In genomic region chr1:8121261-8122159, GRCh38 we compare ENCODE assay signal across 1 cellular context.
TF ChIP-seq lines count a peak whose summit lies in the region.

No MANE protein-coding gene starts in this region.

TF ChIP-seq in HepG2, 621 proteins besides CTCF, POLR2A, EP300 and RAD21 (continued from another document and continues in another):
- TF ChIP-seq KLF6 (CRISPR knock-in tag; IDR thresholded peaks at IDR 0.05) (no peak), TCF7 (IDR thresholded peaks at IDR 0.05; ENCODE audit: low read depth) (peak; percentile 12; the same call in 1 of the 2 replicates), SPEN (CRISPR knock-in tag; IDR thresholded peaks at IDR 0.05; ENCODE audit: low read depth) (no peak), HNRNPLL (IDR thresholded peaks at IDR 0.05; ENCODE audit: low read depth, low read length, poor library complexity, severe bottlenecking) (no peak), ZNF549 (CRISPR knock-in tag; IDR thresholded peaks at IDR 0.05) (no peak), RARA (CRISPR knock-in tag; IDR thresholded peaks at IDR 0.05) (peak; percentile 45; the same call in 1 of the 2 replicates), ZBTB26 (CRISPR knock-in tag; IDR thresholded peaks at IDR 0.05; ENCODE audit: borderline replicate concordance) (peak; percentile 66), KLF15 (CRISPR knock-in tag; IDR thresholded peaks at IDR 0.05; ENCODE audit: borderline replicate concordance) (no peak), SRF (IDR thresholded peaks at IDR 0.05; ENCODE audit: low read depth, low read length) (peak; percentile 58; the same call in 1 of the 2 replicates), ZNF644 (CRISPR knock-in tag; IDR thresholded peaks at IDR 0.05; ENCODE audit: low read depth) (peak; percentile 62), MAZ (IDR thresholded peaks at IDR 0.05; ENCODE audit: borderline replicate concordance, low read depth, low read length) (no peak), MAZ (CRISPR knock-in tag; IDR thresholded peaks at IDR 0.05; ENCODE audit: low read depth) (0 out of 2 replicates have a peak, but pooled peaks have one; percentile 44), ZNF562 (CRISPR knock-in tag; IDR thresholded peaks at IDR 0.05; ENCODE audit: borderline replicate concordance) (no peak), NFKB2 (CRISPR knock-in tag; IDR thresholded peaks at IDR 0.05; ENCODE audit: borderline replicate concordance) (no peak), PAXIP1 (CRISPR knock-in tag; conservative IDR thresholded peaks at IDR 0.05) (0 out of 2 replicates have a peak, but pooled peaks have one; percentile 15), MEIS2 (CRISPR knock-in tag; IDR thresholded peaks at IDR 0.05) (peak; percentile 75), ZNF564 (CRISPR knock-in tag; IDR thresholded peaks at IDR 0.05) (no peak), TAF1 (CRISPR knock-in tag; IDR thresholded peaks at IDR 0.05) (0 out of 2 replicates have a peak, but pooled peaks have one; percentile 19), DZIP1 (CRISPR knock-in tag; IDR thresholded peaks at IDR 0.05) (no peak), ZNF550 (CRISPR knock-in tag; IDR thresholded peaks at IDR 0.05; ENCODE audit: borderline replicate concordance) (no peak)
- TF ChIP-seq, protein P1, sequence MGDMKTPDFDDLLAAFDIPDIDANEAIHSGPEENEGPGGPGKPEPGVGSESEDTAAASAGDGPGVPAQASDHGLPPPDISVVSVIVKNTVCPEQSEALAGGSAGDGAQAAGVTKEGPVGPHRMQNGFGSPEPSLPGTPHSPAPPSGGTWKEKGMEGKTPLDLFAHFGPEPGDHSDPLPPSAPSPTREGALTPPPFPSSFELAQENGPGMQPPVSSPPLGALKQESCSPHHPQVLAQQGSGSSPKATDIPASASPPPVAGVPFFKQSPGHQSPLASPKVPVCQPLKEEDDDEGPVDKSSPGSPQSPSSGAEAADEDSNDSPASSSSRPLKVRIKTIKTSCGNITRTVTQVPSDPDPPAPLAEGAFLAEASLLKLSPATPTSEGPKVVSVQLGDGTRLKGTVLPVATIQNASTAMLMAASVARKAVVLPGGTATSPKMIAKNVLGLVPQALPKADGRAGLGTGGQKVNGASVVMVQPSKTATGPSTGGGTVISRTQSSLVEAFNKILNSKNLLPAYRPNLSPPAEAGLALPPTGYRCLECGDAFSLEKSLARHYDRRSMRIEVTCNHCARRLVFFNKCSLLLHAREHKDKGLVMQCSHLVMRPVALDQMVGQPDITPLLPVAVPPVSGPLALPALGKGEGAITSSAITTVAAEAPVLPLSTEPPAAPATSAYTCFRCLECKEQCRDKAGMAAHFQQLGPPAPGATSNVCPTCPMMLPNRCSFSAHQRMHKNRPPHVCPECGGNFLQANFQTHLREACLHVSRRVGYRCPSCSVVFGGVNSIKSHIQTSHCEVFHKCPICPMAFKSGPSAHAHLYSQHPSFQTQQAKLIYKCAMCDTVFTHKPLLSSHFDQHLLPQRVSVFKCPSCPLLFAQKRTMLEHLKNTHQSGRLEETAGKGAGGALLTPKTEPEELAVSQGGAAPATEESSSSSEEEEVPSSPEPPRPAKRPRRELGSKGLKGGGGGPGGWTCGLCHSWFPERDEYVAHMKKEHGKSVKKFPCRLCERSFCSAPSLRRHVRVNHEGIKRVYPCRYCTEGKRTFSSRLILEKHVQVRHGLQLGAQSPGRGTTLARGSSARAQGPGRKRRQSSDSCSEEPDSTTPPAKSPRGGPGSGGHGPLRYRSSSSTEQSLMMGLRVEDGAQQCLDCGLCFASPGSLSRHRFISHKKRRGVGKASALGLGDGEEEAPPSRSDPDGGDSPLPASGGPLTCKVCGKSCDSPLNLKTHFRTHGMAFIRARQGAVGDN (CRISPR knock-in tag; IDR thresholded peaks at IDR 0.05), result peak; percentile 81
- TF ChIP-seq, protein P2, sequence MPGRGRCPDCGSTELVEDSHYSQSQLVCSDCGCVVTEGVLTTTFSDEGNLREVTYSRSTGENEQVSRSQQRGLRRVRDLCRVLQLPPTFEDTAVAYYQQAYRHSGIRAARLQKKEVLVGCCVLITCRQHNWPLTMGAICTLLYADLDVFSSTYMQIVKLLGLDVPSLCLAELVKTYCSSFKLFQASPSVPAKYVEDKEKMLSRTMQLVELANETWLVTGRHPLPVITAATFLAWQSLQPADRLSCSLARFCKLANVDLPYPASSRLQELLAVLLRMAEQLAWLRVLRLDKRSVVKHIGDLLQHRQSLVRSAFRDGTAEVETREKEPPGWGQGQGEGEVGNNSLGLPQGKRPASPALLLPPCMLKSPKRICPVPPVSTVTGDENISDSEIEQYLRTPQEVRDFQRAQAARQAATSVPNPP (CRISPR knock-in tag; IDR thresholded peaks at IDR 0.05), result no peak
- TF ChIP-seq, protein P3, sequence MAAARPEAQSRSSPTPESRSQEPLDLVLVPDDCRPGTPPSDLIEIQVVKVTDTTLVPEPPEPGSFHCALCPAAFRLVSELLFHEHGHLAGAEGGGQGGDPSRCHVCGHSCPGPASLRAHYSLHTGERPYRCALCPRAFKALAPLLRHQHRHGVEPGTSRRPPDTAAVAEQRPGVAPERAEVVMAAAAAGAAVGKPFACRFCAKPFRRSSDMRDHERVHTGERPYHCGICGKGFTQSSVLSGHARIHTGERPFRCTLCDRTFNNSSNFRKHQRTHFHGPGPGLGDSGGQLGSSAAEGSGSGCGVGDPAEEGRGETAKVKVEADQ (CRISPR knock-in tag; IDR thresholded peaks at IDR 0.05; ENCODE audit: borderline replicate concordance), result peak; percentile 59; the same call in 1 of the 2 replicates
- TF ChIP-seq, protein P4, sequence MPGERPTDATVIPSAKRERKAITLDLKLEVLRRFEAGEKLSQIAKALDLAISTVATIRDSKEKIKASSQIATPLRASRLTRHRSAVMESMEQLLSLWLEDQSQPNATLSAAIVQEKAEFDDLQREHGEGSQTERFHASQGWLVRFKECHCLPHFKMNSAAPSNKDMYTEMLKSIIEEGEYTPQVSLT (CRISPR knock-in tag; IDR thresholded peaks at IDR 0.05; ENCODE audit: borderline replicate concordance, low read depth), result no peak
- TF ChIP-seq, protein P5, sequence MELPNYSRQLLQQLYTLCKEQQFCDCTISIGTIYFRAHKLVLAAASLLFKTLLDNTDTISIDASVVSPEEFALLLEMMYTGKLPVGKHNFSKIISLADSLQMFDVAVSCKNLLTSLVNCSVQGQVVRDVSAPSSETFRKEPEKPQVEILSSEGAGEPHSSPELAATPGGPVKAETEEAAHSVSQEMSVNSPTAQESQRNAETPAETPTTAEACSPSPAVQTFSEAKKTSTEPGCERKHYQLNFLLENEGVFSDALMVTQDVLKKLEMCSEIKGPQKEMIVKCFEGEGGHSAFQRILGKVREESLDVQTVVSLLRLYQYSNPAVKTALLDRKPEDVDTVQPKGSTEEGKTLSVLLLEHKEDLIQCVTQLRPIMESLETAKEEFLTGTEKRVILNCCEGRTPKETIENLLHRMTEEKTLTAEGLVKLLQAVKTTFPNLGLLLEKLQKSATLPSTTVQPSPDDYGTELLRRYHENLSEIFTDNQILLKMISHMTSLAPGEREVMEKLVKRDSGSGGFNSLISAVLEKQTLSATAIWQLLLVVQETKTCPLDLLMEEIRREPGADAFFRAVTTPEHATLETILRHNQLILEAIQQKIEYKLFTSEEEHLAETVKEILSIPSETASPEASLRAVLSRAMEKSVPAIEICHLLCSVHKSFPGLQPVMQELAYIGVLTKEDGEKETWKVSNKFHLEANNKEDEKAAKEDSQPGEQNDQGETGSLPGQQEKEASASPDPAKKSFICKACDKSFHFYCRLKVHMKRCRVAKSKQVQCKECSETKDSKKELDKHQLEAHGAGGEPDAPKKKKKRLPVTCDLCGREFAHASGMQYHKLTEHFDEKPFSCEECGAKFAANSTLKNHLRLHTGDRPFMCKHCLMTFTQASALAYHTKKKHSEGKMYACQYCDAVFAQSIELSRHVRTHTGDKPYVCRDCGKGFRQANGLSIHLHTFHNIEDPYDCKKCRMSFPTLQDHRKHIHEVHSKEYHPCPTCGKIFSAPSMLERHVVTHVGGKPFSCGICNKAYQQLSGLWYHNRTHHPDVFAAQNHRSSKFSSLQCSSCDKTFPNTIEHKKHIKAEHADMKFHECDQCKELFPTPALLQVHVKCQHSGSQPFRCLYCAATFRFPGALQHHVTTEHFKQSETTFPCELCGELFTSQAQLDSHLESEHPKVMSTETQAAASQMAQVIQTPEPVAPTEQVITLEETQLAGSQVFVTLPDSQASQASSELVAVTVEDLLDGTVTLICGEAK (IDR thresholded peaks at IDR 0.05), result no peak
- TF ChIP-seq, protein P5 (CRISPR knock-in tag; IDR thresholded peaks at IDR 0.05), result 0 out of 2 replicates have a peak, but pooled peaks have one; percentile 37
